In genomic region chr2:96345403-96345802, GRCh38 we compare ENCODE assay signal across 9 cellular contexts. TPM values are rescaled to one million over a fixed set of nuclear protein-coding genes. Genes with fewer than 3 reads are reported as not detected.
DNase-seq lines count a peak whose midpoint lies in the region; ATAC-seq and TF ChIP-seq lines count a peak whose summit lies in the region.
"Had no signal": no experiment of that assay in that cellular context is flagged by ENCODE, and none has a peak within 500 bp of the region (broad histone marks: within the 10 kb centered on the region; RNA-seq: fewer than 3 reads in every experiment).

No MANE protein-coding gene starts in this region.

- intact Hi-C loops in A673 (cut with micrococcal nuclease; ENCODE audit: unreplicated experiment) (no loop called here), left ventricle myocardium superior (cut with micrococcal nuclease) (no loop called here)

- TF ChIP-seq CTCF in A673 (conservative IDR thresholded peaks at IDR 0.05; ENCODE audit: low read depth, low read length): peak; percentile 27; the same call in 1 of the 2 replicates
- peak; percentile 26; the same call in 1 of the 3 replicates for TF ChIP-seq CTCF in GM12872 (IDR thresholded peaks at IDR 0.05; ENCODE audit: insufficient read depth, low read depth, low read length)
- TF ChIP-seq CTCF in WI38 (IDR thresholded peaks at IDR 0.05; ENCODE audit: low read depth, low read length): 0 out of 2 replicates have a peak, but pooled peaks have one; percentile 19
- TF ChIP-seq CTCF in glutamatergic neuron (IDR thresholded peaks at IDR 0.05; ENCODE audit: partially characterized antibody, unreplicated experiment): no peak

- H3K36me3 Mint-ChIP-seq in glutamatergic neuron (ENCODE audit: unreplicated experiment): no peaks in the 10 kb centered on the region

- no peak overlapping the region for H3K27ac Mint-ChIP-seq in glutamatergic neuron (ENCODE audit: unreplicated experiment)

- ATAC-seq in left ventricle myocardium superior (peak; percentile 85), HG03045 (IDR thresholded peaks at IDR 0.05; ENCODE audit: unreplicated experiment) (no peak), GM18861 (IDR thresholded peaks at IDR 0.05; ENCODE audit: unreplicated experiment) (no peak), GM21576 (IDR thresholded peaks at IDR 0.05; ENCODE audit: unreplicated experiment) (no peak)

- no peak overlapping the region for H3K4me3 Mint-ChIP-seq in glutamatergic neuron (ENCODE audit: unreplicated experiment)

- H3K36me3 ChIP-seq in A673 (ENCODE audit: insufficient read depth, low read length, poor library complexity, severe bottlenecking): peaks cover 87% of the 10 kb centered on the region

- H3K27me3 Mint-ChIP-seq in glutamatergic neuron (ENCODE audit: unreplicated experiment): peaks cover 1% of the 10 kb centered on the region

- H3K27ac ChIP-seq in A673 (ENCODE audit: low read depth, low read length, poor library complexity, severe bottlenecking): no peak overlapping the region

- POLR2A ChIA-PET in A673 (lab: Charles Lee; ENCODE audit: low non-redundant PET): no interaction called here

- no TSS peak for BruUV-seq in A673 (replicated peaks; lab: Mats Ljungman, UMichigan)

- H3K4me1 ChIP-seq in A673 (ENCODE audit: insufficient read depth, low read length, poor library complexity, severe bottlenecking): no peaks in the 10 kb centered on the region

- H3K9me3 ChIP-seq in A673 (ENCODE audit: low read depth, low read length, poor library complexity, severe bottlenecking): no peaks in the 10 kb centered on the region

- no peaks in the 10 kb centered on the region for H3K27me3 ChIP-seq in A673 (replicated peaks; ENCODE audit: insufficient read depth, low read depth, low read length, poor library complexity)

- H3K4me1 Mint-ChIP-seq in glutamatergic neuron (ENCODE audit: low read depth, unreplicated experiment): no peaks in the 10 kb centered on the region

- H3K9me3 Mint-ChIP-seq in glutamatergic neuron (ENCODE audit: unreplicated experiment): no peaks in the 10 kb centered on the region

- CTCF ChIA-PET in A673 (lab: Charles Lee): interaction anchor here (0.6 kb wide), 1 partner anchor 323 kb away, joined by 3 read pairs; no protein-coding TSS in a partner anchor

- no peak overlapping the region for H3K4me3 ChIP-seq in A673 (ENCODE audit: low read depth, low read length, poor library complexity, severe bottlenecking)
- H3K4me3 ChIP-seq in WI38 (ENCODE audit: low read depth, low read length): no peak overlapping the region

- DNase-seq in A673 (ENCODE audit: low spot score) (no peak), left ventricle myocardium superior (no peak), glutamatergic neuron (no peak)
- DNase-seq: Calu3 had no signal

RNA-seq across cellular contexts. Expression of gene NCAPH, which starts 9.8 kb away (rescaled TPM):
- total RNA-seq in A673 (2021): 87.6 and 102 TPM in 2 replicates
- total RNA-seq in left ventricle myocardium superior: 1.4 TPM
- 6.6 TPM for total RNA-seq in glutamatergic neuron (ENCODE audit: unreplicated experiment)

RNA-seq across cellular contexts. Expression of gene ITPRIPL1, which starts 20.3 kb away (rescaled TPM):
- total RNA-seq in A673 (2021): 23.5 and 23.9 TPM in 2 replicates
- total RNA-seq in left ventricle myocardium superior: 1.3 TPM
- 0.56 TPM for total RNA-seq in glutamatergic neuron (ENCODE audit: unreplicated experiment)

RNA-seq across cellular contexts. Expression of gene SNRNP200, which starts 40.1 kb away (rescaled TPM):
- total RNA-seq in A673 (2021) (202 and 208 TPM in 2 replicates), left ventricle myocardium superior (55.3 TPM), glutamatergic neuron (ENCODE audit: unreplicated experiment) (136 TPM)

Comparison
In these comparisons a context has a peak if more than half of its experiments do, and no peak if none do; other contexts are left out.
1. RNA of gene NCAPH, which starts 9.8 kb away (total RNA-seq): 87.6 to 102 TPM in A673; 6.6 TPM in glutamatergic neuron (single experiment) and 1.4 TPM in left ventricle myocardium superior (single experiment); every median in the first group is over 10 times any median in the second.
2. RNA of gene ITPRIPL1, which starts 20.3 kb away (total RNA-seq): 23.5 to 23.9 TPM in A673; 1.3 TPM in left ventricle myocardium superior (single experiment) and 0.56 TPM in glutamatergic neuron (single experiment); every median in the first group is over 10 times any median in the second.